ENCODE assay signal across 13 cellular contexts in the genomic region with DNA sequence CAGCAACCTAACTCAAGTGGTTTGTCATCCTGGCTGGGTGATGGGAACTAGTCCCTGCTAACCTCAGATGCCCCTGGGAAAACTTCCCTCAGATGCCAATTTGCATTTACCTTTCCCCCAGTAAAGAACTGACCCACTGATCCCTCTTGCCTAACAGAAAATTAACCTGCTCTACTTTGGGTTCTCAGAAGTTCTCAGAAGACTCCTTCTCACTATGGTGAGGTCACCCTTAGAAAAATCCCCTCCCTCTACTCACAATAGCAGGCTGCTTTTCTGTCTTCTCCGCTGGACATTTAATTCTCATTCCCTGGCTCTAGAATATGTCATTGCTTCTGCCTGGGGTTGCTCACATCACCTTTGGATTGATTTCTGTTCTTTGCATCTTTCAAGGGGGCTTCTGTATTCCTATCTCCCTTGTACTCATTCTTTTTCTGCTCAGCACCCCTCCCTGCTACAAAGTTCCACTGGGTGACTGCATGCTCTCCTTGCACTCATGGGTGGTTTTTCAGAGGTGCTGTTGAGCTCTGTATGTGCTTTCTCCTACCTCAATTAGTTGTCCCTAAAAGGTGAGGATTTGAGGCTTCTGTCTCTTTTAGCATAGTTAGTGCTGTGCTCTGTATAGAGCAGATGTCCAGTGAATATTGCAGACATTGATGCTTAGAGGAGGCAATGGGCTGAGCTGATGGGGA. TPM values are rescaled to one million over a fixed set of nuclear protein-coding genes. Genes with fewer than 3 reads are reported as not detected.
DNase-seq lines count a peak whose midpoint lies in the region; ATAC-seq and TF ChIP-seq lines count a peak whose summit lies in the region.
"Had no signal": no experiment of that assay in that cellular context is flagged by ENCODE, and none has a peak within 500 bp of the region (broad histone marks: within the 10 kb centered on the region; RNA-seq: fewer than 3 reads in every experiment).

No MANE protein-coding gene starts in this region.

- H3K4me3 ChIP-seq in A673 (ENCODE audit: low read depth, low read length, poor library complexity, severe bottlenecking) = no peak overlapping the region

- TF ChIP-seq CTCF in foreskin keratinocyte (conservative IDR thresholded peaks at IDR 0.05) (no peak), A673 (conservative IDR thresholded peaks at IDR 0.05; ENCODE audit: low read depth, low read length) (no peak)

- intact Hi-C loops in A673 (cut with micrococcal nuclease; ENCODE audit: unreplicated experiment) = no loop called here

- no peaks in the 10 kb centered on the region for H3K27me3 ChIP-seq in foreskin keratinocyte
- no peaks in the 10 kb centered on the region for H3K27me3 ChIP-seq in A673 (replicated peaks; ENCODE audit: insufficient read depth, low read depth, low read length, poor library complexity)

- peak; percentile 4 for DNase-seq in kidney tubule cell (ENCODE audit: low spot score)
- DNase-seq in NCI-H1930 (lab: John Stamatoyannopoulos, UW) = no peak
- DNase-seq in foreskin keratinocyte = no peak
- no peak for DNase-seq in A673 (ENCODE audit: low spot score)
- DNase-seq: central memory CD4-positive, alpha-beta T cell; HCEC 1CT; NCI-H1092; PC-3 had no signal

- ATAC-seq in GM18498 (IDR thresholded peaks at IDR 0.05; ENCODE audit: unreplicated experiment) (peak; percentile 44), GM19395 (IDR thresholded peaks at IDR 0.05; ENCODE audit: unreplicated experiment) (peak; percentile 42), HG02981 (IDR thresholded peaks at IDR 0.05; ENCODE audit: unreplicated experiment) (peak; percentile 47), foreskin keratinocyte (no peak), esophagus mucosa (no peak)
- ATAC-seq: natural killer cell treated with Interleukin-12 subunit alpha and Interleukin-12 subunit beta and Interleukin-15 and Interleukin-18, amount 100 ng/mL, for 72 hours; PC-3 had no signal

- H3K27ac ChIP-seq in foreskin keratinocyte (no peak overlapping the region), A673 (ENCODE audit: low read depth, low read length, poor library complexity, severe bottlenecking) (no peak overlapping the region)

- H3K4me1 ChIP-seq in foreskin keratinocyte (no peaks in the 10 kb centered on the region), A673 (ENCODE audit: insufficient read depth, low read length, poor library complexity, severe bottlenecking) (no peaks in the 10 kb centered on the region)

- CTCF ChIA-PET in A673 (lab: Charles Lee) = no interaction called here

- no peaks in the 10 kb centered on the region for H3K36me3 ChIP-seq in A673 (ENCODE audit: insufficient read depth, low read length, poor library complexity, severe bottlenecking)

- POLR2A ChIA-PET in A673 (lab: Charles Lee; ENCODE audit: low non-redundant PET) = no interaction called here

- no peaks in the 10 kb centered on the region for H3K9me3 ChIP-seq in A673 (ENCODE audit: low read depth, low read length, poor library complexity, severe bottlenecking)

- BruUV-seq in A673 (replicated peaks; lab: Mats Ljungman, UMichigan) = no TSS peak

RNA-seq across cellular contexts. Expression of gene PLA1A, which starts 0.9 kb away (rescaled TPM):
- total RNA-seq in foreskin keratinocyte (not detected in 2 replicates), A673 (2021) (not detected in 2 replicates), esophagus mucosa (0.92 TPM)
- polyA plus RNA-seq in foreskin keratinocyte = not detected in 2 replicates

RNA-seq across cellular contexts. Expression of gene ADPRH, which starts 19.3 kb away (rescaled TPM):
- total RNA-seq in foreskin keratinocyte = 0.99 and 1.0 TPM in 2 replicates
- polyA plus RNA-seq in foreskin keratinocyte = 0.48 and 0.50 TPM in 2 replicates
- 0.37 TPM in 2 replicates for total RNA-seq in A673 (2021)
- total RNA-seq in esophagus mucosa = 2.1 TPM

RNA-seq across cellular contexts. Expression of gene CD80, which starts 39.1 kb away (rescaled TPM):
- total RNA-seq in foreskin keratinocyte (not detected in 2 replicates), A673 (2021) (not detected in 2 replicates), esophagus mucosa (0.08 TPM)
- not detected in 2 replicates for polyA plus RNA-seq in foreskin keratinocyte
- total RNA-seq: PC-3 had no signal

Comparison
In these comparisons a context has a peak if more than half of its experiments do, and no peak if none do; other contexts are left out.
1. ATAC-seq: peak in GM18498 (single experiment), GM19395 (single experiment) and HG02981 (single experiment); none in foreskin keratinocyte (single experiment) and esophagus mucosa (single experiment).